ENCODE assay signal across 9 cellular contexts in the genomic region with DNA sequence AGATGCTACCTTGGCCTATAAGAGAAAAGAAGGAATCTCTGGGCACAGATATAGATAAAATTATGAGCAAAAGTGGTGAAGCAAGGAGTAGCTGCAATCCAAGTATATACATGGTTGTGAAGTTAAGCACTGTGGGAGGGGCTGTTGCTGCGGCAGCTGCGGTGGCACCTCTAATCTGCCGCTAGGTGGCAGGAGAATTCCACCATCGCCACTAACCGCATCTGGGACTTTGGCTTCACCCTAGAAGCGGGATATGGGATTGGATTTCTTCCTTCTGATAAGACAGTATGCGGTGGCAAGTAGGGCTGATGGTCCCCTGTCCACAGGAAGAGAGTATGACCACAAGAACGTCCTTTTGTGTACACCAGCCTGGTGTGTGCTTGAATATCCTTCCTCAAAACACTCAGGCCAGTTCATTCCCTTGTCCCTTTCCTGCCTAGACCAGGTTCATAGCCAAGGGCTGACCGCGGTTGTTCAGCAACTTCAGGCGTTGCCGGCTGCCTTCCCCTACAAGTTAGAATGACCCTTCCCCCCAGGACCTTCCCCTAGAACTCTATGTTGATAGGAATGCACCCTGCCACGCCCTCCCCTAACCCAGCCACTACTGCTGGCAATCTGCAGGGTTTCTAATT. TPM values are rescaled to one million over a fixed set of nuclear protein-coding genes. Genes with fewer than 3 reads are reported as not detected.
DNase-seq lines count a peak whose midpoint lies in the region; ATAC-seq and TF ChIP-seq lines count a peak whose summit lies in the region.
"Had no signal": no experiment of that assay in that cellular context is flagged by ENCODE, and none has a peak within 500 bp of the region (broad histone marks: within the 10 kb centered on the region; RNA-seq: fewer than 3 reads in every experiment).

No MANE protein-coding gene starts in this region.

- H3K36me3 Mint-ChIP-seq in activated naive CD8-positive, alpha-beta T cell treated with anti-CD3 and anti-CD28 coated beads, Interleukin-2, amount 50 U/mL, for 24 hours (ENCODE audit: low read depth), result no peaks in the 10 kb centered on the region
- peaks cover 2% of the 10 kb centered on the region for H3K36me3 Mint-ChIP-seq in progenitor cell of endocrine pancreas (ENCODE audit: insufficient read depth)

- intact Hi-C loops in left cardiac atrium (cut with DNase I), result loop anchor here (10.0 kb wide), 2 partner anchors 232 to 1202 kb away; no protein-coding TSS in a partner anchor

- no peaks in the 10 kb centered on the region for H3K4me1 Mint-ChIP-seq in activated naive CD8-positive, alpha-beta T cell treated with anti-CD3 and anti-CD28 coated beads, Interleukin-2, amount 50 U/mL, for 24 hours
- H3K4me1 Mint-ChIP-seq in progenitor cell of endocrine pancreas (ENCODE audit: low read depth), result peaks cover 9% of the 10 kb centered on the region

- peak; percentile 26 for DNase-seq in G401 (ENCODE audit: low spot score)
- DNase-seq in HT-29 (ENCODE audit: low spot score), result peak; percentile 87
- DNase-seq in NOMO-1 treated with DMSO at 0.1 percent for 48 hours (lab: John Stamatoyannopoulos, UW; ENCODE audit: unreplicated experiment), result peak; percentile 27
- DNase-seq in activated naive CD8-positive, alpha-beta T cell treated with anti-CD3 and anti-CD28 coated beads, Interleukin-2, amount 50 U/mL, for 24 hours, result peak; percentile 49
- DNase-seq in left cardiac atrium, result peak; percentile 45
- DNase-seq in progenitor cell of endocrine pancreas (ENCODE audit: low spot score, unreplicated experiment), result no peak
- DNase-seq: activated T-cell treated with anti-CD3 and anti-CD28 coated beads, Interleukin-2, amount 50 U/mL, for 4 hours had no signal

- TF ChIP-seq CTCF in progenitor cell of endocrine pancreas (IDR thresholded peaks at IDR 0.05; ENCODE audit: unreplicated experiment), result peak; percentile 79

- H3K4me3 Mint-ChIP-seq in activated naive CD8-positive, alpha-beta T cell treated with anti-CD3 and anti-CD28 coated beads, Interleukin-2, amount 50 U/mL, for 24 hours, result no peak overlapping the region
- no peak overlapping the region for H3K4me3 Mint-ChIP-seq in progenitor cell of endocrine pancreas (ENCODE audit: low read depth)
- H3K4me3 Mint-ChIP-seq: activated T-cell treated with anti-CD3 and anti-CD28 coated beads, Interleukin-2, amount 50 U/mL, for 4 hours had no signal

- ATAC-seq in activated naive CD8-positive, alpha-beta T cell treated with anti-CD3 and anti-CD28 coated beads, Interleukin-2, amount 50 U/mL, for 24 hours, result no peak
- ATAC-seq in left cardiac atrium, result peak; percentile 81 to 85
- no peak for ATAC-seq in GM19455 (IDR thresholded peaks at IDR 0.05; ENCODE audit: unreplicated experiment)
- ATAC-seq in GM18498 (IDR thresholded peaks at IDR 0.05; ENCODE audit: unreplicated experiment), result no peak

- in situ Hi-C loops in G401 (cut with HindIII; ENCODE audit: low sequenced_read_pairs), result no loop called here

- H3K27me3 Mint-ChIP-seq in activated naive CD8-positive, alpha-beta T cell treated with anti-CD3 and anti-CD28 coated beads, Interleukin-2, amount 50 U/mL, for 24 hours, result no peaks in the 10 kb centered on the region
- H3K27me3 Mint-ChIP-seq in progenitor cell of endocrine pancreas, result no peaks in the 10 kb centered on the region

- no peak overlapping the region for H3K27ac Mint-ChIP-seq in activated naive CD8-positive, alpha-beta T cell treated with anti-CD3 and anti-CD28 coated beads, Interleukin-2, amount 50 U/mL, for 24 hours
- H3K27ac Mint-ChIP-seq in progenitor cell of endocrine pancreas, result no peak overlapping the region

- no peaks in the 10 kb centered on the region for H3K9me3 Mint-ChIP-seq in activated naive CD8-positive, alpha-beta T cell treated with anti-CD3 and anti-CD28 coated beads, Interleukin-2, amount 50 U/mL, for 24 hours
- H3K9me3 Mint-ChIP-seq in progenitor cell of endocrine pancreas (ENCODE audit: low read depth), result peaks cover 9% of the 10 kb centered on the region
- H3K9me3 Mint-ChIP-seq: activated T-cell treated with anti-CD3 and anti-CD28 coated beads, Interleukin-2, amount 50 U/mL, for 4 hours had no signal

RNA-seq across cellular contexts. Expression of a gene that starts 5.1 kb away (rescaled TPM):
- not detected in 2 replicates for total RNA-seq in G401 (2014; rRNA removed; shearing (Covaris generic))
- not detected in 2 replicates for total RNA-seq in HT-29 (2014; rRNA removed; shearing (Covaris generic))
- total RNA-seq in left cardiac atrium, result under 1 TPM; 0.12 to 0.13 TPM
- total RNA-seq in progenitor cell of endocrine pancreas, result 14.3 and 16.1 TPM in 2 replicates
- total RNA-seq: activated T-cell treated with anti-CD3 and anti-CD28 coated beads, Interleukin-2, amount 50 U/mL, for 4 hours had no signal

RNA-seq across cellular contexts. Expression of a gene that starts 44.6 kb away (rescaled TPM):
- 1.9 and 2.4 TPM in 2 replicates for total RNA-seq in G401 (2014; rRNA removed; shearing (Covaris generic))
- total RNA-seq in HT-29 (2014; rRNA removed; shearing (Covaris generic)), result not detected in 2 replicates
- total RNA-seq in left cardiac atrium, result 10 to 100 TPM; 34.8 to 38.9 TPM
- 46.9 and 51.8 TPM in 2 replicates for total RNA-seq in progenitor cell of endocrine pancreas

Comparison
In these comparisons a context has a peak if more than half of its experiments do, and no peak if none do; other contexts are left out.
1. ATAC-seq: peak in left cardiac atrium (2 of 2); none in activated naive CD8-positive, alpha-beta T cell treated with anti-CD3 and anti-CD28 coated beads, Interleukin-2, amount 50 U/mL, for 24 hours (single experiment), GM19455 (single experiment) and GM18498 (single experiment).
2. RNA of a gene that starts 5.1 kb away (total RNA-seq): 14.3 to 16.1 TPM in progenitor cell of endocrine pancreas; 0.12 to 0.13 TPM in left cardiac atrium, not detected in G401 and not detected in HT-29; every median in the first group is over 10 times any median in the second.
3. RNA of a gene that starts 44.6 kb away (total RNA-seq): 46.9 to 51.8 TPM in progenitor cell of endocrine pancreas and 34.8 to 38.9 TPM in left cardiac atrium; 1.9 to 2.4 TPM in G401 and not detected in HT-29; every median in the first group is over 10 times any median in the second.